ENCODE assay signal across 18 cellular contexts in the genomic region with DNA sequence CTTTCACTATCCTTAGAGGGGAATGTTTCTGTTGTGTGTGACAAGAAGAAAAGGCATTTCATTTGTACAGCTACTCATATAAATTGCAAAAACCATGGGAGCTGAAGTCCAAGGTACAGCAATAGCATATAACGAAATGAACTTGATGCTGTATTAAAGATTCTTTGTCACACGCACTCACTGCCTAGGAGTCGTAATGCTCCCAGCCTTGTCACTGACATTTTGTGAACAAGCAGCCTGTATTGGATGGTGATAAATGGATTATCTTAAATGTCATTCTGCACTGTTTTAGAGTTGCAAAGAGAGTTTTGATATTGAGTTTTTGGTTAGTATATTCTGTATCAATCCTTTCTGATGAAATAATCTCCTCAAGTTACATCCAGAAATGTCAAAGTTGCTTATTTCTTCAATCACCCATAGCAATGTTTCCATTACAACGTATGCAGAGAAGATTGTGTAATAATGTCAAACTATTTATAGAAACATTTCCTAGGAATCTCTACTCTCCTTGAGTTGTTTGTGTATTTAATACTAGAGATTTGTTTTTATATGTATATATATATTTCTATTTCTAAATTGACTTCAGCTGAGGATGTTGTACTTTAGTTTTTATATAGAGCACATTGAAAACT.
"Had no signal": no experiment of that assay in that cellular context is flagged by ENCODE, and none has a peak within 500 bp of the region (broad histone marks: within the 10 kb centered on the region; RNA-seq: fewer than 3 reads in every experiment).

No MANE protein-coding gene starts in this region.

- H3K36me3 ChIP-seq: gastroesophageal sphincter, sigmoid colon had no signal

- H2AFZ ChIP-seq: hepatocyte had no signal

- H3K9me3 ChIP-seq: gastroesophageal sphincter, psoas muscle, sigmoid colon had no signal

- H3K4me1 ChIP-seq: sigmoid colon had no signal

- DNase-seq: activated CD4-positive, alpha-beta memory T cell treated with anti-CD3 and anti-CD28 coated beads, Interleukin-2, amount 10 ng/mL, durations not matched to agents 7 days and 5 days; activated CD4-positive, alpha-beta T cell treated with anti-CD3 and anti-CD28 coated beads for 36 hours; activated gamma-delta T cell treated with Interleukin-2 at 50 U/mL for 16 hours; activated naive CD8-positive, alpha-beta T cell treated with anti-CD3 and anti-CD28 coated beads for 36 hours; activated T-cell treated with anti-CD3 and anti-CD28 coated beads, Interleukin-2, amount 50 U/mL, for 48 hours; aorta; central memory CD4-positive, alpha-beta T cell; dermis blood vessel endothelial cell; left ventricle myocardium superior; mesendoderm; occipital lobe; psoas muscle; sigmoid colon; stimulated activated CD4-positive, alpha-beta T cell treated with anti-CD3 and anti-CD28 coated beads, Interleukin-4, amount 100 ng/mL, for 1 hour; T-helper 1 cell had no signal

- H3K4me2 ChIP-seq: hepatocyte had no signal

- H3K27me3 ChIP-seq: gastroesophageal sphincter, hepatocyte, sigmoid colon had no signal

- H3K27ac ChIP-seq: gastroesophageal sphincter, hepatocyte, psoas muscle, sigmoid colon, VCaP had no signal

- H3K4me3 ChIP-seq: gastroesophageal sphincter, hepatocyte, psoas muscle, sigmoid colon had no signal

- ATAC-seq: activated CD4-positive, alpha-beta T cell treated with anti-CD3 and anti-CD28 coated beads for 36 hours; gastroesophageal sphincter; left ventricle myocardium superior had no signal

- H3K79me2 ChIP-seq: hepatocyte had no signal
